20 cellular contexts compared by ENCODE assay signal in genomic region chr17:28737316-28737715, GRCh38. TPM values are rescaled to one million over a fixed set of nuclear protein-coding genes. Genes with fewer than 3 reads are reported as not detected.
"Had no signal": no experiment of that assay in that cellular context is flagged by ENCODE, and none has a peak within 500 bp of the region (broad histone marks: within the 10 kb centered on the region; RNA-seq: fewer than 3 reads in every experiment).

No MANE protein-coding gene starts in this region.

- H3K27ac ChIP-seq: colonic mucosa, foreskin keratinocyte, parathyroid adenoma, right lobe of liver, testis had no signal

- H3K9me3 ChIP-seq: colonic mucosa, right lobe of liver, testis had no signal

- ATAC-seq: activated CD8-positive, alpha-beta memory T cell treated with anti-CD3 and anti-CD28 coated beads, Interleukin-2, amount 10 ng/mL, durations not matched to agents 7 days and 5 days; foreskin keratinocyte; WTC11 had no signal

- H3K4me1 ChIP-seq: colonic mucosa, foreskin keratinocyte, parathyroid adenoma, right lobe of liver, testis had no signal

- H3K9me3 Mint-ChIP-seq: brain, type B pancreatic cell, WTC11 had no signal

- DNase-seq: activated CD4-positive, alpha-beta memory T cell treated with anti-CD3 and anti-CD28 coated beads, Interleukin-2, amount 10 ng/mL, durations not matched to agents 7 days and 5 days; activated CD4-positive, alpha-beta T cell treated with anti-CD3 and anti-CD28 coated beads for 4 hours; activated CD8-positive, alpha-beta memory T cell treated with anti-CD3 and anti-CD28 coated beads, Interleukin-2, amount 10 ng/mL, durations not matched to agents 7 days and 5 days; activated naive CD4-positive, alpha-beta T cell; activated naive CD8-positive, alpha-beta T cell treated with anti-CD3 and anti-CD28 coated beads for 36 hours; amygdala; central memory CD4-positive, alpha-beta T cell; foreskin keratinocyte; hippocampal formation; naive thymus-derived CD4-positive, alpha-beta T cell; right lobe of liver; small intestine; stimulated activated CD4-positive, alpha-beta T cell treated with anti-CD3 and anti-CD28 coated beads, Interleukin-4, amount 100 ng/mL, for 1 hour; testis had no signal

- H3K4me3 ChIP-seq: colonic mucosa, right lobe of liver, testis had no signal

- H3K27ac Mint-ChIP-seq: activated CD4-positive, alpha-beta memory T cell treated with anti-CD3 and anti-CD28 coated beads, Interleukin-2, amount 10 ng/mL, durations not matched to agents 7 days and 5 days; activated CD8-positive, alpha-beta memory T cell treated with anti-CD3 and anti-CD28 coated beads, Interleukin-2, amount 10 ng/mL, durations not matched to agents 7 days and 5 days; brain; naive thymus-derived CD4-positive, alpha-beta T cell; WTC11 had no signal

- H3K27me3 ChIP-seq: colonic mucosa, foreskin keratinocyte, right lobe of liver, testis had no signal

- H3K79me2 ChIP-seq: parathyroid adenoma had no signal

- H3K36me3 ChIP-seq: colonic mucosa, right lobe of liver had no signal

- H3K27me3 Mint-ChIP-seq: activated CD4-positive, alpha-beta memory T cell treated with anti-CD3 and anti-CD28 coated beads, Interleukin-2, amount 10 ng/mL, durations not matched to agents 7 days and 5 days; activated CD8-positive, alpha-beta memory T cell treated with anti-CD3 and anti-CD28 coated beads, Interleukin-2, amount 10 ng/mL, durations not matched to agents 7 days and 5 days; activated naive CD8-positive, alpha-beta T cell treated with anti-CD3 and anti-CD28 coated beads for 36 hours; naive thymus-derived CD4-positive, alpha-beta T cell; type B pancreatic cell had no signal

- H3K4me3 Mint-ChIP-seq: activated CD4-positive, alpha-beta memory T cell treated with anti-CD3 and anti-CD28 coated beads, Interleukin-2, amount 10 ng/mL, durations not matched to agents 7 days and 5 days; activated CD8-positive, alpha-beta memory T cell treated with anti-CD3 and anti-CD28 coated beads, Interleukin-2, amount 10 ng/mL, durations not matched to agents 7 days and 5 days; brain; naive thymus-derived CD4-positive, alpha-beta T cell; WTC11 had no signal

- H2AFZ ChIP-seq: parathyroid adenoma had no signal

- H3K36me3 Mint-ChIP-seq: brain had no signal

- H3K9ac ChIP-seq: parathyroid adenoma had no signal

RNA-seq across cellular contexts. Expression of gene TLCD1, which starts 11.3 kb away (rescaled TPM):
- total RNA-seq: mononuclear cell had no signal
- polyA plus RNA-seq: naive thymus-derived CD4-positive, alpha-beta T cell had no signal
